14 cellular contexts compared by ENCODE assay signal in the genomic region with DNA sequence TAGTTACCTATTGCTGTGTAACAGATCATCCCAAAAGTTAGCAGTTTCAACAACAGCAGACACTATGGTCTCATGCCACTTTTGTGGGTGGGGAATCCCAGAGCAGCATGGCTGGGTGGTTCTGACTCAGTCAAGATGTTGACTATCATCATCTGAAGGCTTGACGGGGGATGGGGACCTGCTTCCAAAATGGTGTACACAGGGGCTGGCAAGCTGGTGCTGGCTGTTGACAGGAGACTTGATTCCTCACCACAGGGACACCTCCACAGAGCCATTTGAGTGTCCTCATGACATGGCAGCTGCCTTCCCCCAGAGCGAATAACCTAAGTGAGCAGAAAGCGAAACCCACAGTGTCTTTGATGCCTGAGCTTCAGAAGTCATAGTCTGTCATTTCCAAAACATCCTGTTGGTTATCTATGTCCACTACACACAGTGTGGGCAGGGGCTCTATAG. TPM values are rescaled to one million over a fixed set of nuclear protein-coding genes. Genes with fewer than 3 reads are reported as not detected.
DNase-seq lines count a peak whose midpoint lies in the region; ATAC-seq lines count a peak whose summit lies in the region.
"Had no signal": no experiment of that assay in that cellular context is flagged by ENCODE, and none has a peak within 500 bp of the region (broad histone marks: within the 10 kb centered on the region; RNA-seq: fewer than 3 reads in every experiment).

No MANE protein-coding gene starts in this region.

- no peak overlapping the region for H3K27ac ChIP-seq in aorta (ENCODE audit: low read depth in 1 of 2, low read length in 2 of 2)
- H3K27ac ChIP-seq: gastrocnemius medialis, parathyroid adenoma had no signal

- DNase-seq in activated CD8-positive, alpha-beta memory T cell treated with anti-CD3 and anti-CD28 coated beads, Interleukin-2, amount 10 ng/mL, durations not matched to agents 7 days and 5 days: peak; percentile 77
- DNase-seq in activated CD8-positive, alpha-beta memory T cell treated with anti-CD3 and anti-CD28 coated beads for 24 hours: no peak
- DNase-seq in T-helper 17 cell (no peak), kidney glomerular epithelial cell (lab: John Stamatoyannopoulos, UW) (no peak), aorta (no peak), NCI-H524 treated with DMSO at 0.1 percent for 48 hours (lab: John Stamatoyannopoulos, UW) (no peak)
- no peak for DNase-seq in central memory CD8-positive, alpha-beta T cell (ENCODE audit: low spot score in 2 of 2)
- DNase-seq in stimulated activated naive B cell treated with anti-CD40 and anti-IgM and Interleukin-4, amounts not matched to agents 10 μg/mL and 1 μg/mL and 100 μg/mL, for 72 hours: peak; percentile 63
- DNase-seq: gastrocnemius medialis, NCI-H2171, SHP77 treated with DMSO at 0.1 percent for 48 hours had no signal

- ATAC-seq in activated CD8-positive, alpha-beta memory T cell treated with anti-CD3 and anti-CD28 coated beads, Interleukin-2, amount 10 ng/mL, durations not matched to agents 7 days and 5 days: peak; percentile 66
- peak; percentile 50 for ATAC-seq in T-helper 17 cell
- ATAC-seq in central memory CD8-positive, alpha-beta T cell (replicated peaks; ENCODE audit: extremely low read depth, poor library complexity, severe bottlenecking): peak; percentile 10
- ATAC-seq in stimulated activated naive B cell treated with anti-CD40 and anti-IgM and Interleukin-4, amounts not matched to agents 10 μg/mL and 1 μg/mL and 100 μg/mL, for 72 hours (replicated peaks): peak; percentile 88 to 95
- no peak for ATAC-seq in aorta (ENCODE audit: low FRiP score)
- ATAC-seq: gastrocnemius medialis had no signal

- intact Hi-C loops in aorta (cut with DNase I): no loop called here

- peaks cover 23% of the 10 kb centered on the region for H3K9me3 Mint-ChIP-seq in activated CD8-positive, alpha-beta memory T cell treated with anti-CD3 and anti-CD28 coated beads, Interleukin-2, amount 10 ng/mL, durations not matched to agents 7 days and 5 days (ENCODE audit: low read depth)
- peaks cover 9% of the 10 kb centered on the region for H3K9me3 Mint-ChIP-seq in central memory CD8-positive, alpha-beta T cell
- peaks cover 22 to 26% of the 10 kb centered on the region in 2 donors for H3K9me3 Mint-ChIP-seq in stimulated activated naive B cell treated with anti-CD40 and anti-IgM and Interleukin-4, amounts not matched to agents 10 μg/mL and 1 μg/mL and 100 μg/mL, for 72 hours

- H3K4me1 Mint-ChIP-seq in activated CD8-positive, alpha-beta memory T cell treated with anti-CD3 and anti-CD28 coated beads, Interleukin-2, amount 10 ng/mL, durations not matched to agents 7 days and 5 days: peaks cover 24% of the 10 kb centered on the region
- H3K4me1 Mint-ChIP-seq in T-helper 17 cell: peaks cover 8% of the 10 kb centered on the region
- peaks cover 9% of the 10 kb centered on the region for H3K4me1 Mint-ChIP-seq in central memory CD8-positive, alpha-beta T cell
- peaks cover 15 to 16% of the 10 kb centered on the region in 2 donors for H3K4me1 Mint-ChIP-seq in stimulated activated naive B cell treated with anti-CD40 and anti-IgM and Interleukin-4, amounts not matched to agents 10 μg/mL and 1 μg/mL and 100 μg/mL, for 72 hours

- H3K36me3 ChIP-seq in aorta (ENCODE audit: control insufficient read depth in 1 of 2, insufficient read depth in 2 of 2, low read length in 1 of 2): no peaks in the 10 kb centered on the region
- H3K36me3 ChIP-seq: gastrocnemius medialis had no signal

- peaks cover 16% of the 10 kb centered on the region for H3K36me3 Mint-ChIP-seq in activated CD8-positive, alpha-beta memory T cell treated with anti-CD3 and anti-CD28 coated beads, Interleukin-2, amount 10 ng/mL, durations not matched to agents 7 days and 5 days
- H3K36me3 Mint-ChIP-seq in T-helper 17 cell (ENCODE audit: low read depth): peaks cover 8% of the 10 kb centered on the region
- peaks cover 5% of the 10 kb centered on the region for H3K36me3 Mint-ChIP-seq in central memory CD8-positive, alpha-beta T cell (ENCODE audit: insufficient read depth)
- peaks cover 8 to 13% of the 10 kb centered on the region in 2 donors for H3K36me3 Mint-ChIP-seq in stimulated activated naive B cell treated with anti-CD40 and anti-IgM and Interleukin-4, amounts not matched to agents 10 μg/mL and 1 μg/mL and 100 μg/mL, for 72 hours

- no peaks in the 10 kb centered on the region for H3K4me1 ChIP-seq in aorta (ENCODE audit: control insufficient read depth in 1 of 2, insufficient read depth in 2 of 2, low read length in 2 of 2)
- H3K4me1 ChIP-seq: gastrocnemius medialis, parathyroid adenoma had no signal

- no peaks in the 10 kb centered on the region for H3K27me3 ChIP-seq in aorta (ENCODE audit: control insufficient read depth in 1 of 2, insufficient read depth in 2 of 2, low read length in 1 of 2)
- H3K27me3 ChIP-seq: gastrocnemius medialis had no signal

- peaks cover 6% of the 10 kb centered on the region for H3K27me3 Mint-ChIP-seq in activated CD8-positive, alpha-beta memory T cell treated with anti-CD3 and anti-CD28 coated beads, Interleukin-2, amount 10 ng/mL, durations not matched to agents 7 days and 5 days
- H3K27me3 Mint-ChIP-seq in T-helper 17 cell: peaks cover 18% of the 10 kb centered on the region
- peaks cover 33% of the 10 kb centered on the region for H3K27me3 Mint-ChIP-seq in central memory CD8-positive, alpha-beta T cell
- H3K27me3 Mint-ChIP-seq in stimulated activated naive B cell treated with anti-CD40 and anti-IgM and Interleukin-4, amounts not matched to agents 10 μg/mL and 1 μg/mL and 100 μg/mL, for 72 hours: peaks cover 49 to 55% of the 10 kb centered on the region in 2 donors

- no peak overlapping the region for H3K4me3 ChIP-seq in aorta (ENCODE audit: low read length in 2 of 2)
- H3K4me3 ChIP-seq: gastrocnemius medialis had no signal

- H3K9me3 ChIP-seq in T-helper 17 cell (ENCODE audit: control insufficient read depth, low read length, poor library complexity, severe bottlenecking) (no peaks in the 10 kb centered on the region), aorta (ENCODE audit: control insufficient read depth, low read length) (no peaks in the 10 kb centered on the region)
- H3K9me3 ChIP-seq: gastrocnemius medialis had no signal

- H3K27ac Mint-ChIP-seq in activated CD8-positive, alpha-beta memory T cell treated with anti-CD3 and anti-CD28 coated beads, Interleukin-2, amount 10 ng/mL, durations not matched to agents 7 days and 5 days: peak overlapping the region; percentile 76
- H3K27ac Mint-ChIP-seq in T-helper 17 cell: no peak overlapping the region
- no peak overlapping the region for H3K27ac Mint-ChIP-seq in central memory CD8-positive, alpha-beta T cell (ENCODE audit: low read depth)
- peak overlapping the region; percentile 72 for H3K27ac Mint-ChIP-seq in stimulated activated naive B cell treated with anti-CD40 and anti-IgM and Interleukin-4, amounts not matched to agents 10 μg/mL and 1 μg/mL and 100 μg/mL, for 72 hours

- H3K4me3 Mint-ChIP-seq in activated CD8-positive, alpha-beta memory T cell treated with anti-CD3 and anti-CD28 coated beads, Interleukin-2, amount 10 ng/mL, durations not matched to agents 7 days and 5 days: no peak overlapping the region
- no peak overlapping the region for H3K4me3 Mint-ChIP-seq in T-helper 17 cell
- H3K4me3 Mint-ChIP-seq in central memory CD8-positive, alpha-beta T cell: no peak overlapping the region
- peak overlapping the region in 1 of 2 donors; percentile 3 for H3K4me3 Mint-ChIP-seq in stimulated activated naive B cell treated with anti-CD40 and anti-IgM and Interleukin-4, amounts not matched to agents 10 μg/mL and 1 μg/mL and 100 μg/mL, for 72 hours

- WGBS in aorta, 2 donors: 92 to 94% methylated on average over 3 of the region's 3 CpGs

- CTCF ChIA-PET in activated CD8-positive, alpha-beta memory T cell treated with anti-CD3 and anti-CD28 coated beads, Interleukin-2, amount 10 ng/mL, durations not matched to agents 7 days and 5 days (lab: Charles Lee): interaction anchor here (1.9 to 4.1 kb wide), 2 partner anchors 10 to 21 kb away, joined by 9 to 11 read pairs; no protein-coding TSS in a partner anchor

RNA-seq across cellular contexts. Expression of a gene that starts 19.1 kb away (rescaled TPM):
- not detected for total RNA-seq in activated CD8-positive, alpha-beta memory T cell treated with anti-CD3 and anti-CD28 coated beads, Interleukin-2, amount 10 ng/mL, durations not matched to agents 7 days and 5 days
- total RNA-seq in T-helper 17 cell (not detected), aorta (not detected)
- polyA plus RNA-seq in aorta: not detected
- total RNA-seq: gastrocnemius medialis, lower leg skin had no signal
- polyA plus RNA-seq: AG04450 had no signal

RNA-seq across cellular contexts. Expression of a gene that starts 45.4 kb away (rescaled TPM):
- total RNA-seq in activated CD8-positive, alpha-beta memory T cell treated with anti-CD3 and anti-CD28 coated beads, Interleukin-2, amount 10 ng/mL, durations not matched to agents 7 days and 5 days: under 1 TPM in 1 of 2 experiments, not detected in 1; 0.28 TPM
- total RNA-seq in T-helper 17 cell: 1 to 10 TPM; 4.0 to 9.7 TPM
- 10 to 100 TPM; 12.5 to 39.5 TPM for total RNA-seq in aorta
- polyA plus RNA-seq in aorta: 1 to 10 TPM; 2.1 to 3.4 TPM

Comparison
In these comparisons a context has a peak if more than half of its experiments do, and no peak if none do; other contexts are left out.
1. DNase-seq: peak in activated CD8-positive, alpha-beta memory T cell treated with anti-CD3 and anti-CD28 coated beads, Interleukin-2, amount 10 ng/mL, durations not matched to agents 7 days and 5 days (single experiment) and stimulated activated naive B cell treated with anti-CD40 and anti-IgM and Interleukin-4, amounts not matched to agents 10 μg/mL and 1 μg/mL and 100 μg/mL, for 72 hours (single experiment); none in activated CD8-positive, alpha-beta memory T cell treated with anti-CD3 and anti-CD28 coated beads for 24 hours (single experiment), T-helper 17 cell (0 of 3), central memory CD8-positive, alpha-beta T cell (0 of 2), kidney glomerular epithelial cell (single experiment), aorta (0 of 2) and NCI-H524 treated with DMSO at 0.1 percent for 48 hours (single experiment).
2. H3K27ac Mint-ChIP-seq: peak in activated CD8-positive, alpha-beta memory T cell treated with anti-CD3 and anti-CD28 coated beads, Interleukin-2, amount 10 ng/mL, durations not matched to agents 7 days and 5 days (single experiment) and stimulated activated naive B cell treated with anti-CD40 and anti-IgM and Interleukin-4, amounts not matched to agents 10 μg/mL and 1 μg/mL and 100 μg/mL, for 72 hours (single experiment); none in T-helper 17 cell (single experiment) and central memory CD8-positive, alpha-beta T cell (single experiment).